Comparison of ENCODE assay signal across 1 cellular context in the genomic region with DNA sequence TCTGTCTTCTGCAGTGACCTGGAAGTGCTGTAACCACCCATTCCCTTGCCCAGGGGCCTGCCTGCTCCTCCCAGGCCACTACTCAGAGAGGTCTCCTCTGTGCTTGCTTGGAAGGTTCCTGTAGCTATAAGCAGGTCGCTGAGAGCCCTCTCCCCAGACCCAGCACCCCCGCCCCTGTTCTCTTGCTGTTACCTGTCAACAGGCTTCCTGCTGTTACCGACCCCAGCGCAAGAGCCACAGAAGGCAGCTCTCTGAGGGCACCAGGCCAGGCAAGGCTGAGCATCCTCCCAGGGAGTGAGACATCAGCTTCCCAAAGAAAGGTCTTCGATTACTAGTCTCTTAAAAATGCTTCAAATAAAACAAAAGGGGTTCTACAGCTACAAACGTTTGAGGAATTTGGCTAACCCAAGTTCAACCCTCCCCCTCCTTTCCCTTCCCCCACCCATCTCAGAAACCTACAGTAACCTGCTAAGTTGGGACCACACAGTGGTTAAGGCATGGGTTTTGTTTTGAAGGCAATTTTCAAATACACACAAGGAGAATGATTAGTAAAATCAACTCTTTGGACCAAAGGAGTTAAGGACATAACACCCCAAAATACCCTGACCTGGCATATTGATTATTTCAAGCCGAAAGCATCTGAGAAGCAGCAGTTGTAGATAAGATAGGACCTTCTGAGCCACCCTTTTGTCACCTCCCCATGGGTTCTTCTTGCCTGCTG.
TF ChIP-seq lines count a peak whose summit lies in the region.

No MANE protein-coding gene starts in this region.

TF ChIP-seq in H1, 55 proteins besides CTCF, POLR2A, EP300 and RAD21:
- TF ChIP-seq, protein P1, sequence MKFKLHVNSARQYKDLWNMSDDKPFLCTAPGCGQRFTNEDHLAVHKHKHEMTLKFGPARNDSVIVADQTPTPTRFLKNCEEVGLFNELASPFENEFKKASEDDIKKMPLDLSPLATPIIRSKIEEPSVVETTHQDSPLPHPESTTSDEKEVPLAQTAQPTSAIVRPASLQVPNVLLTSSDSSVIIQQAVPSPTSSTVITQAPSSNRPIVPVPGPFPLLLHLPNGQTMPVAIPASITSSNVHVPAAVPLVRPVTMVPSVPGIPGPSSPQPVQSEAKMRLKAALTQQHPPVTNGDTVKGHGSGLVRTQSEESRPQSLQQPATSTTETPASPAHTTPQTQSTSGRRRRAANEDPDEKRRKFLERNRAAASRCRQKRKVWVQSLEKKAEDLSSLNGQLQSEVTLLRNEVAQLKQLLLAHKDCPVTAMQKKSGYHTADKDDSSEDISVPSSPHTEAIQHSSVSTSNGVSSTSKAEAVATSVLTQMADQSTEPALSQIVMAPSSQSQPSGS (IDR thresholded peaks at IDR 0.05; ENCODE audit: low read length), result no peak; the same call in 1 of the 2 replicates
- TF ChIP-seq JUN (IDR thresholded peaks at IDR 0.05; ENCODE audit: low read depth, low read length), result no peak
- no peak for TF ChIP-seq SP4 (IDR thresholded peaks at IDR 0.05; ENCODE audit: low read length)
- no peak for TF ChIP-seq NANOG (IDR thresholded peaks at IDR 0.05; ENCODE audit: insufficient read depth, low read depth, low read length, poor library complexity, severe bottlenecking)
- TF ChIP-seq RNF2 (IDR thresholded peaks at IDR 0.05; ENCODE audit: borderline replicate concordance, low read depth, low read length, missing control alignments, poor library complexity, severe bottlenecking), result no peak
- TF ChIP-seq SIN3A (conservative IDR thresholded peaks at IDR 0.05 in 1 of 2, IDR thresholded peaks at IDR 0.05 in 1 of 2; ENCODE audit: low read depth in 1 of 2, low read length in 2 of 2), result no peak
- TF ChIP-seq RXRA (IDR thresholded peaks at IDR 0.05; ENCODE audit: insufficient read depth, low read depth, low read length), result no peak
- TF ChIP-seq POU5F1 (IDR thresholded peaks at IDR 0.05; ENCODE audit: low read depth, low read length), result no peak
- TF ChIP-seq CHD2 (IDR thresholded peaks at IDR 0.05; ENCODE audit: low read length), result 0 out of 2 replicates have a peak, but pooled peaks have one; percentile 25
- TF ChIP-seq RBBP5 (IDR thresholded peaks at IDR 0.05; ENCODE audit: borderline replicate concordance, low read depth, low read length), result no peak
- no peak for TF ChIP-seq CHD1 (IDR thresholded peaks at IDR 0.05; ENCODE audit: low read depth, low read length)
- no peak for TF ChIP-seq ZNF274 (IDR thresholded peaks at IDR 0.05; ENCODE audit: borderline replicate concordance, extremely low read depth, low read length)
- TF ChIP-seq, protein P2, sequence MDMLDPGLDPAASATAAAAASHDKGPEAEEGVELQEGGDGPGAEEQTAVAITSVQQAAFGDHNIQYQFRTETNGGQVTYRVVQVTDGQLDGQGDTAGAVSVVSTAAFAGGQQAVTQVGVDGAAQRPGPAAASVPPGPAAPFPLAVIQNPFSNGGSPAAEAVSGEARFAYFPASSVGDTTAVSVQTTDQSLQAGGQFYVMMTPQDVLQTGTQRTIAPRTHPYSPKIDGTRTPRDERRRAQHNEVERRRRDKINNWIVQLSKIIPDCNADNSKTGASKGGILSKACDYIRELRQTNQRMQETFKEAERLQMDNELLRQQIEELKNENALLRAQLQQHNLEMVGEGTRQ (IDR thresholded peaks at IDR 0.05; ENCODE audit: low read length), result no peak
- TF ChIP-seq NRF1 (IDR thresholded peaks at IDR 0.05; ENCODE audit: low read depth, low read length), result no peak
- peak; percentile 49 for TF ChIP-seq POLR2AphosphoS5 (IDR thresholded peaks at IDR 0.05; ENCODE audit: low read depth, low read length)
- TF ChIP-seq EGR1 (IDR thresholded peaks at IDR 0.05; ENCODE audit: borderline replicate concordance, low read depth, low read length), result no peak
- TF ChIP-seq SAP30 (IDR thresholded peaks at IDR 0.05; ENCODE audit: insufficient read depth, insufficient replicate concordance, low read length), result no peak
- no peak for TF ChIP-seq HDAC2 (IDR thresholded peaks at IDR 0.05; ENCODE audit: borderline replicate concordance in 1 of 2, low read depth in 2 of 2, low read length in 2 of 2)
- TF ChIP-seq GTF2F1 (IDR thresholded peaks at IDR 0.05; ENCODE audit: borderline replicate concordance, low read depth, low read length), result no peak
- no peak for TF ChIP-seq KDM5A (IDR thresholded peaks at IDR 0.05; ENCODE audit: low read length)
- TF ChIP-seq YY1 (IDR thresholded peaks at IDR 0.05; ENCODE audit: low read depth, low read length), result no peak
- peak; percentile 27; the same call in 1 of the 2 replicates for TF ChIP-seq KDM1A (IDR thresholded peaks at IDR 0.05; ENCODE audit: borderline replicate concordance, low read length)
- no peak for TF ChIP-seq SIRT6 (IDR thresholded peaks at IDR 0.05; ENCODE audit: low read length)
- TF ChIP-seq TAF1 (IDR thresholded peaks at IDR 0.05; ENCODE audit: low read depth, low read length), result 0 out of 2 replicates have a peak, but pooled peaks have one; percentile 28
- TF ChIP-seq CTBP2 (IDR thresholded peaks at IDR 0.05; ENCODE audit: borderline replicate concordance, insufficient read depth, insufficient read length, low read length), result peak; percentile 84
- TF ChIP-seq CEBPB (IDR thresholded peaks at IDR 0.05; ENCODE audit: low read depth, low read length), result no peak
- no peak for TF ChIP-seq RFX5 (IDR thresholded peaks at IDR 0.05; ENCODE audit: borderline replicate concordance, low read depth, low read length)
- no peak for TF ChIP-seq SRF (IDR thresholded peaks at IDR 0.05; ENCODE audit: low read depth, low read length)
- no peak for TF ChIP-seq MAFK (IDR thresholded peaks at IDR 0.05; ENCODE audit: low read depth, low read length)
- TF ChIP-seq SP1 (IDR thresholded peaks at IDR 0.05; ENCODE audit: low read depth, low read length), result peak; percentile 79
- TF ChIP-seq TCF12 (IDR thresholded peaks at IDR 0.05; ENCODE audit: low read depth, low read length), result no peak
- TF ChIP-seq, protein P3, sequence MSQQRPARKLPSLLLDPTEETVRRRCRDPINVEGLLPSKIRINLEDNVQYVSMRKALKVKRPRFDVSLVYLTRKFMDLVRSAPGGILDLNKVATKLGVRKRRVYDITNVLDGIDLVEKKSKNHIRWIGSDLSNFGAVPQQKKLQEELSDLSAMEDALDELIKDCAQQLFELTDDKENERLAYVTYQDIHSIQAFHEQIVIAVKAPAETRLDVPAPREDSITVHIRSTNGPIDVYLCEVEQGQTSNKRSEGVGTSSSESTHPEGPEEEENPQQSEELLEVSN (IDR thresholded peaks at IDR 0.05), result no peak
- TF ChIP-seq TEAD4 (IDR thresholded peaks at IDR 0.05; ENCODE audit: low read depth, low read length), result 0 out of 2 replicates have a peak, but pooled peaks have one; percentile 34
- no peak for TF ChIP-seq PHF8 (conservative IDR thresholded peaks at IDR 0.05; ENCODE audit: low read depth, low read length)
- TF ChIP-seq, protein P4, sequence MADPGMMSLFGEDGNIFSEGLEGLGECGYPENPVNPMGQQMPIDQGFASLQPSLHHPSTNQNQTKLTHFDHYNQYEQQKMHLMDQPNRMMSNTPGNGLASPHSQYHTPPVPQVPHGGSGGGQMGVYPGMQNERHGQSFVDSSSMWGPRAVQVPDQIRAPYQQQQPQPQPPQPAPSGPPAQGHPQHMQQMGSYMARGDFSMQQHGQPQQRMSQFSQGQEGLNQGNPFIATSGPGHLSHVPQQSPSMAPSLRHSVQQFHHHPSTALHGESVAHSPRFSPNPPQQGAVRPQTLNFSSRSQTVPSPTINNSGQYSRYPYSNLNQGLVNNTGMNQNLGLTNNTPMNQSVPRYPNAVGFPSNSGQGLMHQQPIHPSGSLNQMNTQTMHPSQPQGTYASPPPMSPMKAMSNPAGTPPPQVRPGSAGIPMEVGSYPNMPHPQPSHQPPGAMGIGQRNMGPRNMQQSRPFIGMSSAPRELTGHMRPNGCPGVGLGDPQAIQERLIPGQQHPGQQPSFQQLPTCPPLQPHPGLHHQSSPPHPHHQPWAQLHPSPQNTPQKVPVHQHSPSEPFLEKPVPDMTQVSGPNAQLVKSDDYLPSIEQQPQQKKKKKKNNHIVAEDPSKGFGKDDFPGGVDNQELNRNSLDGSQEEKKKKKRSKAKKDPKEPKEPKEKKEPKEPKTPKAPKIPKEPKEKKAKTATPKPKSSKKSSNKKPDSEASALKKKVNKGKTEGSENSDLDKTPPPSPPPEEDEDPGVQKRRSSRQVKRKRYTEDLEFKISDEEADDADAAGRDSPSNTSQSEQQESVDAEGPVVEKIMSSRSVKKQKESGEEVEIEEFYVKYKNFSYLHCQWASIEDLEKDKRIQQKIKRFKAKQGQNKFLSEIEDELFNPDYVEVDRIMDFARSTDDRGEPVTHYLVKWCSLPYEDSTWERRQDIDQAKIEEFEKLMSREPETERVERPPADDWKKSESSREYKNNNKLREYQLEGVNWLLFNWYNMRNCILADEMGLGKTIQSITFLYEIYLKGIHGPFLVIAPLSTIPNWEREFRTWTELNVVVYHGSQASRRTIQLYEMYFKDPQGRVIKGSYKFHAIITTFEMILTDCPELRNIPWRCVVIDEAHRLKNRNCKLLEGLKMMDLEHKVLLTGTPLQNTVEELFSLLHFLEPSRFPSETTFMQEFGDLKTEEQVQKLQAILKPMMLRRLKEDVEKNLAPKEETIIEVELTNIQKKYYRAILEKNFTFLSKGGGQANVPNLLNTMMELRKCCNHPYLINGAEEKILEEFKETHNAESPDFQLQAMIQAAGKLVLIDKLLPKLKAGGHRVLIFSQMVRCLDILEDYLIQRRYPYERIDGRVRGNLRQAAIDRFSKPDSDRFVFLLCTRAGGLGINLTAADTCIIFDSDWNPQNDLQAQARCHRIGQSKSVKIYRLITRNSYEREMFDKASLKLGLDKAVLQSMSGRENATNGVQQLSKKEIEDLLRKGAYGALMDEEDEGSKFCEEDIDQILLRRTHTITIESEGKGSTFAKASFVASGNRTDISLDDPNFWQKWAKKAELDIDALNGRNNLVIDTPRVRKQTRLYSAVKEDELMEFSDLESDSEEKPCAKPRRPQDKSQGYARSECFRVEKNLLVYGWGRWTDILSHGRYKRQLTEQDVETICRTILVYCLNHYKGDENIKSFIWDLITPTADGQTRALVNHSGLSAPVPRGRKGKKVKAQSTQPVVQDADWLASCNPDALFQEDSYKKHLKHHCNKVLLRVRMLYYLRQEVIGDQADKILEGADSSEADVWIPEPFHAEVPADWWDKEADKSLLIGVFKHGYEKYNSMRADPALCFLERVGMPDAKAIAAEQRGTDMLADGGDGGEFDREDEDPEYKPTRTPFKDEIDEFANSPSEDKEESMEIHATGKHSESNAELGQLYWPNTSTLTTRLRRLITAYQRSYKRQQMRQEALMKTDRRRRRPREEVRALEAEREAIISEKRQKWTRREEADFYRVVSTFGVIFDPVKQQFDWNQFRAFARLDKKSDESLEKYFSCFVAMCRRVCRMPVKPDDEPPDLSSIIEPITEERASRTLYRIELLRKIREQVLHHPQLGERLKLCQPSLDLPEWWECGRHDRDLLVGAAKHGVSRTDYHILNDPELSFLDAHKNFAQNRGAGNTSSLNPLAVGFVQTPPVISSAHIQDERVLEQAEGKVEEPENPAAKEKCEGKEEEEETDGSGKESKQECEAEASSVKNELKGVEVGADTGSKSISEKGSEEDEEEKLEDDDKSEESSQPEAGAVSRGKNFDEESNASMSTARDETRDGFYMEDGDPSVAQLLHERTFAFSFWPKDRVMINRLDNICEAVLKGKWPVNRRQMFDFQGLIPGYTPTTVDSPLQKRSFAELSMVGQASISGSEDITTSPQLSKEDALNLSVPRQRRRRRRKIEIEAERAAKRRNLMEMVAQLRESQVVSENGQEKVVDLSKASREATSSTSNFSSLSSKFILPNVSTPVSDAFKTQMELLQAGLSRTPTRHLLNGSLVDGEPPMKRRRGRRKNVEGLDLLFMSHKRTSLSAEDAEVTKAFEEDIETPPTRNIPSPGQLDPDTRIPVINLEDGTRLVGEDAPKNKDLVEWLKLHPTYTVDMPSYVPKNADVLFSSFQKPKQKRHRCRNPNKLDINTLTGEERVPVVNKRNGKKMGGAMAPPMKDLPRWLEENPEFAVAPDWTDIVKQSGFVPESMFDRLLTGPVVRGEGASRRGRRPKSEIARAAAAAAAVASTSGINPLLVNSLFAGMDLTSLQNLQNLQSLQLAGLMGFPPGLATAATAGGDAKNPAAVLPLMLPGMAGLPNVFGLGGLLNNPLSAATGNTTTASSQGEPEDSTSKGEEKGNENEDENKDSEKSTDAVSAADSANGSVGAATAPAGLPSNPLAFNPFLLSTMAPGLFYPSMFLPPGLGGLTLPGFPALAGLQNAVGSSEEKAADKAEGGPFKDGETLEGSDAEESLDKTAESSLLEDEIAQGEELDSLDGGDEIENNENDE (IDR thresholded peaks at IDR 0.05; ENCODE audit: insufficient replicate concordance, low read length), result no peak
- TF ChIP-seq ASH2L (IDR thresholded peaks at IDR 0.05; ENCODE audit: low read length), result peak; percentile 50
- TF ChIP-seq, protein P5, sequence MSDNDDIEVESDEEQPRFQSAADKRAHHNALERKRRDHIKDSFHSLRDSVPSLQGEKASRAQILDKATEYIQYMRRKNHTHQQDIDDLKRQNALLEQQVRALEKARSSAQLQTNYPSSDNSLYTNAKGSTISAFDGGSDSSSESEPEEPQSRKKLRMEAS (IDR thresholded peaks at IDR 0.05), result no peak
- TF ChIP-seq BCL11A (IDR thresholded peaks at IDR 0.05; ENCODE audit: low read depth in 2 of 2, low read length in 2 of 2), result no peak
- TF ChIP-seq TBP (IDR thresholded peaks at IDR 0.05; ENCODE audit: low read depth, low read length), result no peak; the same call in 1 of the 2 replicates
